ENCODE assay signal across 8 cellular contexts in the genomic region with DNA sequence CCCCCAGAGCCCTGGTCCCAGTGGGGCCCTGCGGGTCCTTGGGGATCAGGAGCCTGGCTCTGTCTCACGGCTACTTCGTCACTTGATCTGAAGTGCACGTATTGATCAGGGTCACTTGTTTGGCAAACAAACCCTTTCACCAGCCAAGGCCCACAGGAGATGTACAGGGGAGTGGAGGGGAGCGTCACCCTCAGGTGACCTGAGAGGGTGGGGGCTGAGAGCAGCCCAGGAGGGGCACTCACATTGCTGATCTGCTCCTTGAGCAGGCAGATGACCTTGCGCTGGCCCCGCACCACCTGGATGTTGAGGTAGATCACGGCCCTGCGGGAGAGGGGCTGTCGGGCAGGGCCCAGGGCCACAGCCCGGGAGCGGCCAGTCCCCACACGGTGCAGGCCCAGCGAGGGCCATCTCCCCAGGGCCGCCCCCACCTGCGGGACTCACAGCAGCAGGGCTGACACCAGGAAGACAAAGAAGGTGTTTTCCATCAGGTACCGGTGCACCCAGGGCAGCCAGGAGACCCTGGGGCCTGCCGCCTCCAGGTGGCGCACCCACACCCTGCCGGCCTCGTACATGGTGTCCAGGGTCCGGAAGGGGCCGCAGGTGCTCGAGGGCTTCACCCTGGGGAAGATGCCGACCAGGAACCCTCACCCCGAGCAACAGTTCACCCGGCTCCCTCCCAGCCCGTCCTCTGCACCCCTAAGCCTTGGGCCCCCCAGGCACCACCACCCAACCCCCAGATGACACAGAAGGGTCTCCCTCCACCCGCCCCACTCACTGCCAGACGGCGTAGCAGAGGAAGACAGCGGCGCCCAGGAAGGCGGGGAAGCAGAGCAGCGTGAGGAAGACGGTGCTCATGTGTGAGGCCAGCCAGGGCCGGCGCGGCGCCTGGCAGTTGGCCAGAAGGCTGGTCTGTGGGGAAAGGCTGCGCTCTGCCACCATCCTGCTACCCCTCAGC. TPM values are rescaled to one million over a fixed set of nuclear protein-coding genes. Genes with fewer than 3 reads are reported as not detected.
DNase-seq lines count a peak whose midpoint lies in the region; ATAC-seq and TF ChIP-seq lines count a peak whose summit lies in the region.

No MANE protein-coding gene starts in this region.

- peaks cover 28% of the 10 kb centered on the region for H3K4me1 Mint-ChIP-seq in activated T-helper 17 cell treated with anti-CD3 and anti-CD28 coated beads, Interleukin-2, amount 50 U/mL, for 72 hours

- no peak overlapping the region for H3K4me3 Mint-ChIP-seq in activated T-helper 17 cell treated with anti-CD3 and anti-CD28 coated beads, Interleukin-2, amount 50 U/mL, for 72 hours

- H3K36me3 Mint-ChIP-seq in activated T-helper 17 cell treated with anti-CD3 and anti-CD28 coated beads, Interleukin-2, amount 50 U/mL, for 72 hours (ENCODE audit: low read depth): peaks cover 76% of the 10 kb centered on the region

- TF ChIP-seq RAD21 in Ishikawa (IDR thresholded peaks at IDR 0.05; ENCODE audit: low read depth): peak; percentile 12; the same call in 1 of the 2 replicates

- no peaks in the 10 kb centered on the region for H3K27me3 Mint-ChIP-seq in activated T-helper 17 cell treated with anti-CD3 and anti-CD28 coated beads, Interleukin-2, amount 50 U/mL, for 72 hours

- H3K27me3 ChIP-seq in kidney epithelial cell (ENCODE audit: control insufficient read depth, insufficient read depth, low read length): no peaks in the 10 kb centered on the region

- no peaks in the 10 kb centered on the region for H3K9me3 Mint-ChIP-seq in activated T-helper 17 cell treated with anti-CD3 and anti-CD28 coated beads, Interleukin-2, amount 50 U/mL, for 72 hours

- H3K27ac Mint-ChIP-seq in activated T-helper 17 cell treated with anti-CD3 and anti-CD28 coated beads, Interleukin-2, amount 50 U/mL, for 72 hours: peak overlapping the region; percentile 68

- DNase-seq in COLO668 (lab: John Stamatoyannopoulos, UW; ENCODE audit: unreplicated experiment): peak; percentile 72
- no peak for DNase-seq in kidney epithelial cell (ENCODE audit: low read depth)
- no peak for DNase-seq in HuH-7.5 (ENCODE audit: low spot score)

- ATAC-seq in activated T-helper 17 cell treated with anti-CD3 and anti-CD28 coated beads, Interleukin-2, amount 50 U/mL, for 72 hours (replicated peaks): no peak
- no peak for ATAC-seq in HG03097 (IDR thresholded peaks at IDR 0.05; ENCODE audit: low FRiP score, unreplicated experiment)
- no peak for ATAC-seq in GM19328 (IDR thresholded peaks at IDR 0.05; ENCODE audit: unreplicated experiment)
- ATAC-seq in HG03439 (IDR thresholded peaks at IDR 0.05; ENCODE audit: unreplicated experiment): no peak

- peak; percentile 60 for TF ChIP-seq CTCF in kidney epithelial cell (IDR thresholded peaks at IDR 0.05; ENCODE audit: insufficient read depth, low read length, poor library complexity, severe bottlenecking)

- no peak overlapping the region for H3K4me3 ChIP-seq in kidney epithelial cell (ENCODE audit: low read depth, low read length)

- no peak for TF ChIP-seq EP300 in Ishikawa (IDR thresholded peaks at IDR 0.05; ENCODE audit: borderline replicate concordance)

- H3K36me3 ChIP-seq in kidney epithelial cell (ENCODE audit: control insufficient read depth, insufficient read depth, low read length): no peaks in the 10 kb centered on the region

TF ChIP-seq in Ishikawa, 13 proteins besides CTCF, POLR2A, EP300 and RAD21:
- no peak for TF ChIP-seq TCF12 (IDR thresholded peaks at IDR 0.05; ENCODE audit: low read depth)
- TF ChIP-seq, protein P1, sequence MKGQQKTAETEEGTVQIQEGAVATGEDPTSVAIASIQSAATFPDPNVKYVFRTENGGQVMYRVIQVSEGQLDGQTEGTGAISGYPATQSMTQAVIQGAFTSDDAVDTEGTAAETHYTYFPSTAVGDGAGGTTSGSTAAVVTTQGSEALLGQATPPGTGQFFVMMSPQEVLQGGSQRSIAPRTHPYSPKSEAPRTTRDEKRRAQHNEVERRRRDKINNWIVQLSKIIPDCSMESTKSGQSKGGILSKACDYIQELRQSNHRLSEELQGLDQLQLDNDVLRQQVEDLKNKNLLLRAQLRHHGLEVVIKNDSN (IDR thresholded peaks at IDR 0.05): no peak
- no peak for TF ChIP-seq TEAD4 (IDR thresholded peaks at IDR 0.05)
- no peak for TF ChIP-seq TAF1 (IDR thresholded peaks at IDR 0.05; ENCODE audit: low read depth)
- no peak for TF ChIP-seq CREB1 (IDR thresholded peaks at IDR 0.05; ENCODE audit: low read depth)
- TF ChIP-seq FOXM1 (IDR thresholded peaks at IDR 0.05; ENCODE audit: borderline replicate concordance, low read depth): no peak
- TF ChIP-seq EGR1 (IDR thresholded peaks at IDR 0.05): no peak
- TF ChIP-seq, protein P2, sequence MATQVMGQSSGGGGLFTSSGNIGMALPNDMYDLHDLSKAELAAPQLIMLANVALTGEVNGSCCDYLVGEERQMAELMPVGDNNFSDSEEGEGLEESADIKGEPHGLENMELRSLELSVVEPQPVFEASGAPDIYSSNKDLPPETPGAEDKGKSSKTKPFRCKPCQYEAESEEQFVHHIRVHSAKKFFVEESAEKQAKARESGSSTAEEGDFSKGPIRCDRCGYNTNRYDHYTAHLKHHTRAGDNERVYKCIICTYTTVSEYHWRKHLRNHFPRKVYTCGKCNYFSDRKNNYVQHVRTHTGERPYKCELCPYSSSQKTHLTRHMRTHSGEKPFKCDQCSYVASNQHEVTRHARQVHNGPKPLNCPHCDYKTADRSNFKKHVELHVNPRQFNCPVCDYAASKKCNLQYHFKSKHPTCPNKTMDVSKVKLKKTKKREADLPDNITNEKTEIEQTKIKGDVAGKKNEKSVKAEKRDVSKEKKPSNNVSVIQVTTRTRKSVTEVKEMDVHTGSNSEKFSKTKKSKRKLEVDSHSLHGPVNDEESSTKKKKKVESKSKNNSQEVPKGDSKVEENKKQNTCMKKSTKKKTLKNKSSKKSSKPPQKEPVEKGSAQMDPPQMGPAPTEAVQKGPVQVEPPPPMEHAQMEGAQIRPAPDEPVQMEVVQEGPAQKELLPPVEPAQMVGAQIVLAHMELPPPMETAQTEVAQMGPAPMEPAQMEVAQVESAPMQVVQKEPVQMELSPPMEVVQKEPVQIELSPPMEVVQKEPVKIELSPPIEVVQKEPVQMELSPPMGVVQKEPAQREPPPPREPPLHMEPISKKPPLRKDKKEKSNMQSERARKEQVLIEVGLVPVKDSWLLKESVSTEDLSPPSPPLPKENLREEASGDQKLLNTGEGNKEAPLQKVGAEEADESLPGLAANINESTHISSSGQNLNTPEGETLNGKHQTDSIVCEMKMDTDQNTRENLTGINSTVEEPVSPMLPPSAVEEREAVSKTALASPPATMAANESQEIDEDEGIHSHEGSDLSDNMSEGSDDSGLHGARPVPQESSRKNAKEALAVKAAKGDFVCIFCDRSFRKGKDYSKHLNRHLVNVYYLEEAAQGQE (IDR thresholded peaks at IDR 0.05; ENCODE audit: low read depth): no peak
- no peak for TF ChIP-seq NFIC (IDR thresholded peaks at IDR 0.05)
- no peak for TF ChIP-seq CEBPB (IDR thresholded peaks at IDR 0.05)
- no peak for TF ChIP-seq YY1 (IDR thresholded peaks at IDR 0.05; ENCODE audit: low read depth)
- TF ChIP-seq ZBTB7A (IDR thresholded peaks at IDR 0.05; ENCODE audit: low read depth): no peak
- TF ChIP-seq, protein P3, sequence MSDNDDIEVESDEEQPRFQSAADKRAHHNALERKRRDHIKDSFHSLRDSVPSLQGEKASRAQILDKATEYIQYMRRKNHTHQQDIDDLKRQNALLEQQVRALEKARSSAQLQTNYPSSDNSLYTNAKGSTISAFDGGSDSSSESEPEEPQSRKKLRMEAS (IDR thresholded peaks at IDR 0.05): no peak

RNA-seq across cellular contexts. Expression of a gene that starts 11.3 kb away (rescaled TPM):
- 100 to 1,000 TPM; 165 to 351 TPM for total RNA-seq in activated T-helper 17 cell treated with anti-CD3 and anti-CD28 coated beads, Interleukin-2, amount 50 U/mL, for 72 hours
- total RNA-seq in kidney epithelial cell: 88.7 and 127 TPM in 2 replicates

RNA-seq across cellular contexts. Expression of a gene that starts 13.3 kb away (rescaled TPM):
- 100 to 1,000 TPM; 126 to 250 TPM for total RNA-seq in activated T-helper 17 cell treated with anti-CD3 and anti-CD28 coated beads, Interleukin-2, amount 50 U/mL, for 72 hours
- total RNA-seq in kidney epithelial cell: 5.5 and 6.4 TPM in 2 replicates

RNA-seq across cellular contexts. Expression of a gene that starts 28.9 kb away (rescaled TPM):
- total RNA-seq in activated T-helper 17 cell treated with anti-CD3 and anti-CD28 coated beads, Interleukin-2, amount 50 U/mL, for 72 hours: under 1 TPM; 0.67 to 0.82 TPM
- not detected in 2 replicates for total RNA-seq in kidney epithelial cell

RNA-seq across cellular contexts. Expression of a gene that starts 51.1 kb away (rescaled TPM):
- 100 to 1,000 TPM in 1 of 2 donors, 10 to 100 TPM in 1; 90.4 to 118 TPM for total RNA-seq in activated T-helper 17 cell treated with anti-CD3 and anti-CD28 coated beads, Interleukin-2, amount 50 U/mL, for 72 hours
- total RNA-seq in kidney epithelial cell: 85.7 and 144 TPM in 2 replicates

Comparison
In these comparisons a context has a peak if more than half of its experiments do, and no peak if none do; other contexts are left out.
1. RNA of a gene that starts 13.3 kb away (total RNA-seq): 126 to 250 TPM in activated T-helper 17 cell treated with anti-CD3 and anti-CD28 coated beads, Interleukin-2, amount 50 U/mL, for 72 hours; 5.5 to 6.4 TPM in kidney epithelial cell; every median in the first group is over 10 times any median in the second.